Comparison of ENCODE assay signal across 8 cellular contexts in genomic region chr19:39407644-39408391, GRCh38. TPM values are rescaled to one million over a fixed set of nuclear protein-coding genes. Genes with fewer than 3 reads are reported as not detected.
DNase-seq lines count a peak whose midpoint lies in the region; ATAC-seq and TF ChIP-seq lines count a peak whose summit lies in the region.

No MANE protein-coding gene starts in this region.

- H3K27ac ChIP-seq in BLaER1 (peak overlapping the region; percentile 94), MM.1S (ENCODE audit: low read length) (peak overlapping the region; percentile 100), prostate gland (peak overlapping the region; percentile 100)

- TF ChIP-seq CTCF in MM.1S (IDR thresholded peaks at IDR 0.05; ENCODE audit: low read length) (no peak; the same call in 1 of the 2 replicates), glutamatergic neuron (IDR thresholded peaks at IDR 0.05; ENCODE audit: partially characterized antibody, unreplicated experiment) (no peak), prostate gland (IDR thresholded peaks at IDR 0.05) (no peak)

- peaks cover 16% of the 10 kb centered on the region for H3K27me3 Mint-ChIP-seq in glutamatergic neuron (ENCODE audit: unreplicated experiment)

- H3K9me3 ChIP-seq in BLaER1 = no peaks in the 10 kb centered on the region
- H3K9me3 ChIP-seq in MM.1S (replicated peaks; ENCODE audit: insufficient read depth, low read length) = no peaks in the 10 kb centered on the region
- no peaks in the 10 kb centered on the region for H3K9me3 ChIP-seq in prostate gland

- intact Hi-C loops in prostate gland (cut with DNase I) = no loop called here

- H3K4me3 ChIP-seq in BLaER1 (peak overlapping the region; percentile 89), MM.1S (ENCODE audit: low read length) (peak overlapping the region; percentile 98), prostate gland (peak overlapping the region; percentile 75 to 90)

- peaks cover 66% of the 10 kb centered on the region for H3K4me1 ChIP-seq in BLaER1
- H3K4me1 ChIP-seq in MM.1S (ENCODE audit: low read length) = peaks cover 31% of the 10 kb centered on the region
- peaks cover 8% of the 10 kb centered on the region for H3K4me1 ChIP-seq in prostate gland (replicated peaks)

- no peak overlapping the region for H3K4me3 Mint-ChIP-seq in glutamatergic neuron (ENCODE audit: unreplicated experiment)

- H3K36me3 Mint-ChIP-seq in glutamatergic neuron (ENCODE audit: unreplicated experiment) = no peaks in the 10 kb centered on the region

- peak; percentile 39 for TF ChIP-seq POLR2A in prostate gland (IDR thresholded peaks at IDR 0.05)

- 17% methylated on average over 40 of the region's 41 CpGs for WGBS in prostate gland

- H4K20me1 ChIP-seq in BLaER1 (peaks cover 27% of the 10 kb centered on the region), MM.1S (ENCODE audit: insufficient read depth, low read length) (peaks cover 20% of the 10 kb centered on the region; the same call in 1 of the 2 replicates)

- H3K4me2 ChIP-seq in BLaER1 = peak overlapping the region; percentile 100
- H3K4me2 ChIP-seq in MM.1S (ENCODE audit: low read depth, low read length) = peak overlapping the region; percentile 99

- peaks cover 20% of the 10 kb centered on the region for H3K9me3 Mint-ChIP-seq in glutamatergic neuron (ENCODE audit: unreplicated experiment)

- H3K9ac ChIP-seq in BLaER1 = peak overlapping the region; percentile 93
- peak overlapping the region; percentile 99 for H3K9ac ChIP-seq in MM.1S (ENCODE audit: low read length)

- peaks cover 86% of the 10 kb centered on the region for H3F3A ChIP-seq in MM.1S (ENCODE audit: insufficient read depth, low read length)

- H3K27ac Mint-ChIP-seq in glutamatergic neuron (ENCODE audit: unreplicated experiment) = no peak overlapping the region

- peaks cover 18% of the 10 kb centered on the region for H3K4me1 Mint-ChIP-seq in glutamatergic neuron (ENCODE audit: low read depth, unreplicated experiment)

- H3K36me3 ChIP-seq in BLaER1 (peaks cover 12% of the 10 kb centered on the region), MM.1S (replicated peaks; ENCODE audit: insufficient read depth, low read length) (peaks cover 12% of the 10 kb centered on the region; the same call in 1 of the 2 replicates), prostate gland (peaks cover 8% of the 10 kb centered on the region in 2 donors)

- H3K27me3 ChIP-seq in BLaER1 (no peaks in the 10 kb centered on the region), MM.1S (replicated peaks; ENCODE audit: insufficient read depth, low read length) (no peaks in the 10 kb centered on the region), prostate gland (replicated peaks; ENCODE audit: insufficient read depth) (no peaks in the 10 kb centered on the region)

- H3K79me2 ChIP-seq in MM.1S (ENCODE audit: low read length) = peaks cover 24% of the 10 kb centered on the region

- peak; percentile 78 for DNase-seq in MM.1S
- peak; percentile 45 for DNase-seq in activated gamma-delta T cell (lab: John Stamatoyannopoulos, UW)
- peak; percentile 30 for DNase-seq in glutamatergic neuron
- DNase-seq in prostate gland (ENCODE audit: low spot score) = peak; percentile 64
- no peak for DNase-seq in NCI-H2227 treated with DMSO at 0.1 percent for 48 hours (lab: John Stamatoyannopoulos, UW)

- no peak overlapping the region for H2AFZ ChIP-seq in MM.1S (ENCODE audit: low read length)

- no peaks in the 10 kb centered on the region for H3K9me2 ChIP-seq in MM.1S (replicated peaks; ENCODE audit: insufficient read depth, low read length)

- ATAC-seq in HG03521 (IDR thresholded peaks at IDR 0.05; ENCODE audit: unreplicated experiment) (no peak), HG02852 (IDR thresholded peaks at IDR 0.05; ENCODE audit: unreplicated experiment) (no peak)

RNA-seq across cellular contexts. Expression of gene ZFP36, which starts 1.2 kb away (rescaled TPM):
- 3.1 TPM for total RNA-seq in glutamatergic neuron (ENCODE audit: unreplicated experiment)
- total RNA-seq in prostate gland = 100 to 1,000 TPM in 1 of 2 donors, 10 to 100 TPM in 1; 96.5 to 170 TPM

RNA-seq across cellular contexts. Expression of gene PLEKHG2, which starts 4.7 kb away (rescaled TPM):
- 205 TPM for total RNA-seq in glutamatergic neuron (ENCODE audit: unreplicated experiment)
- 10 to 100 TPM; 14.4 to 21.1 TPM for total RNA-seq in prostate gland

RNA-seq across cellular contexts. Expression of gene MED29, which starts 16.6 kb away (rescaled TPM):
- total RNA-seq in glutamatergic neuron (ENCODE audit: unreplicated experiment) = 30.1 TPM
- 10 to 100 TPM; 50.2 to 56.4 TPM for total RNA-seq in prostate gland

RNA-seq across cellular contexts. Expression of gene PAF1, which starts 16.9 kb away (rescaled TPM):
- 36.2 TPM for total RNA-seq in glutamatergic neuron (ENCODE audit: unreplicated experiment)
- total RNA-seq in prostate gland = 10 to 100 TPM; 47.5 to 63.6 TPM

RNA-seq across cellular contexts. Expression of gene RPS16, which starts 27.9 kb away (rescaled TPM):
- 912 TPM for total RNA-seq in glutamatergic neuron (ENCODE audit: unreplicated experiment)
- total RNA-seq in prostate gland = 1,000 to 10,000 TPM; 1,162 to 1,716 TPM

Comparison
In these comparisons a context has a peak if more than half of its experiments do, and no peak if none do; other contexts are left out.
1. RNA of gene ZFP36, which starts 1.2 kb away (total RNA-seq): 96.5 to 170 TPM in prostate gland; 3.1 TPM in glutamatergic neuron (single experiment); every median in the first group is over 10 times any median in the second.
2. Peak in every context shown above with its lines, with median percentiles within 50 percentile points of each other: H3K27ac ChIP-seq and H3K4me3 ChIP-seq.